Comparison of ENCODE assay signal across 12 cellular contexts in genomic region chr6:119586250-119586882, GRCh38.
DNase-seq lines count a peak whose midpoint lies in the region; ATAC-seq and TF ChIP-seq lines count a peak whose summit lies in the region.
"Had no signal": no experiment of that assay in that cellular context is flagged by ENCODE, and none has a peak within 500 bp of the region (broad histone marks: within the 10 kb centered on the region; RNA-seq: fewer than 3 reads in every experiment).

No MANE protein-coding gene starts in this region.

- WGBS in endodermal cell (ENCODE audit: insufficient coverage in 1 of 2, insufficient read length in 1 of 2), 2 experiments: 95 to 96% methylated on average over 3 of the region's 3 CpGs
- WGBS in transverse colon (ENCODE audit: low coverage in 1 of 2), 2 donors: 61 to 66% methylated on average over 3 of the region's 3 CpGs

- no peaks in the 10 kb centered on the region for H3K79me2 ChIP-seq in OCI-LY7 (ENCODE audit: insufficient read depth, low read depth, low read length)

- no peak for TF ChIP-seq POLR2A in transverse colon (IDR thresholded peaks at IDR 0.05)

- BruUV-seq in OCI-LY7 (replicated peaks; lab: Mats Ljungman, UMichigan) (no TSS peak), Caco-2 (replicated peaks; lab: Mats Ljungman, UMichigan) (no TSS peak)

- POLR2A ChIA-PET in OCI-LY7 (lab: Charles Lee): interaction anchor here (0.6 to 1.2 kb wide), 4 partner anchors 14 to 134 kb away, joined by 3 to 4 read pairs (median 4); no protein-coding TSS in a partner anchor
- POLR2A ChIA-PET in Caco-2 (lab: Charles Lee): no interaction called here

- H3K27ac ChIP-seq in OCI-LY7 (ENCODE audit: low read depth, low read length, poor library complexity, severe bottlenecking) (peak overlapping the region; percentile 38), endodermal cell (ENCODE audit: low read depth, low read length) (no peak overlapping the region), transverse colon (no peak overlapping the region)
- H3K27ac ChIP-seq: gastroesophageal sphincter had no signal

- H3K9me3 ChIP-seq in OCI-LY7 (ENCODE audit: low read length): no peaks in the 10 kb centered on the region; the same call in 1 of the 2 replicates
- no peaks in the 10 kb centered on the region for H3K9me3 ChIP-seq in endodermal cell (ENCODE audit: control insufficient read depth, low read length)
- H3K9me3 ChIP-seq in Caco-2: no peaks in the 10 kb centered on the region
- no peaks in the 10 kb centered on the region for H3K9me3 ChIP-seq in transverse colon
- H3K9me3 ChIP-seq: gastroesophageal sphincter had no signal

- H3K4me1 Mint-ChIP-seq in endodermal cell (peaks cover 5% of the 10 kb centered on the region), Caco-2 (ENCODE audit: low read depth, unreplicated experiment) (no peaks in the 10 kb centered on the region), type B pancreatic cell (ENCODE audit: unreplicated experiment) (peaks cover 5% of the 10 kb centered on the region)
- H3K4me1 Mint-ChIP-seq: activated T-helper 17 cell treated with anti-CD3 and anti-CD28 coated beads, Interleukin-2, amount 50 U/mL, for 72 hours; CD8-positive, alpha-beta memory T cell had no signal

- peaks cover 25% of the 10 kb centered on the region for H3K4me1 ChIP-seq in OCI-LY7 (ENCODE audit: insufficient read depth, low read length, poor library complexity, severe bottlenecking)
- H3K4me1 ChIP-seq in endodermal cell (ENCODE audit: control insufficient read depth, insufficient read depth, low read length): no peaks in the 10 kb centered on the region
- no peaks in the 10 kb centered on the region for H3K4me1 ChIP-seq in Caco-2
- H3K4me1 ChIP-seq in transverse colon: peaks cover 0 to 6% (median 2%) of the 10 kb centered on the region in 4 donors
- H3K4me1 ChIP-seq: gastroesophageal sphincter had no signal

- peak overlapping the region; percentile 87; the same call in 1 of the 2 replicates for H2AFZ ChIP-seq in OCI-LY7 (ENCODE audit: low read length)

- no peaks in the 10 kb centered on the region for H3K27me3 Mint-ChIP-seq in endodermal cell (ENCODE audit: insufficient read depth)
- peaks cover 8% of the 10 kb centered on the region for H3K27me3 Mint-ChIP-seq in Caco-2 (ENCODE audit: insufficient read depth, unreplicated experiment)
- no peaks in the 10 kb centered on the region for H3K27me3 Mint-ChIP-seq in type B pancreatic cell

- no peak overlapping the region for H3K4me3 ChIP-seq in OCI-LY7 (ENCODE audit: low read depth, low read length, poor library complexity, severe bottlenecking)
- no peak overlapping the region for H3K4me3 ChIP-seq in endodermal cell (ENCODE audit: low read length)
- no peak overlapping the region for H3K4me3 ChIP-seq in Caco-2 (ENCODE audit: low read depth, low read length)
- no peak overlapping the region for H3K4me3 ChIP-seq in transverse colon
- H3K4me3 ChIP-seq: gastroesophageal sphincter had no signal

- H3K27me3 ChIP-seq in endodermal cell (ENCODE audit: control insufficient read depth, insufficient read depth, low read length, poor library complexity, severe bottlenecking) (no peaks in the 10 kb centered on the region), Caco-2 (replicated peaks; ENCODE audit: control insufficient read depth, insufficient read depth, low read length) (no peaks in the 10 kb centered on the region), transverse colon (no peaks in the 10 kb centered on the region)
- H3K27me3 ChIP-seq: gastroesophageal sphincter had no signal

- TF ChIP-seq EP300 in transverse colon (IDR thresholded peaks at IDR 0.05; ENCODE audit: low read depth): no peak

- H3K9me3 Mint-ChIP-seq in endodermal cell: no peaks in the 10 kb centered on the region
- H3K9me3 Mint-ChIP-seq in Caco-2 (ENCODE audit: unreplicated experiment): no peaks in the 10 kb centered on the region
- no peaks in the 10 kb centered on the region for H3K9me3 Mint-ChIP-seq in type B pancreatic cell
- H3K9me3 Mint-ChIP-seq: activated T-helper 17 cell treated with anti-CD3 and anti-CD28 coated beads, Interleukin-2, amount 50 U/mL, for 72 hours; CD8-positive, alpha-beta memory T cell had no signal

- H3K9ac ChIP-seq in endodermal cell (ENCODE audit: extremely low read depth, low read length, poor library complexity, severe bottlenecking): no peak overlapping the region

- no peak overlapping the region for H3K4me3 Mint-ChIP-seq in endodermal cell
- no peak overlapping the region for H3K4me3 Mint-ChIP-seq in Caco-2 (ENCODE audit: unreplicated experiment)
- no peak overlapping the region for H3K4me3 Mint-ChIP-seq in type B pancreatic cell
- H3K4me3 Mint-ChIP-seq: activated T-helper 17 cell treated with anti-CD3 and anti-CD28 coated beads, Interleukin-2, amount 50 U/mL, for 72 hours; CD8-positive, alpha-beta memory T cell had no signal

- ATAC-seq in GM18511 (IDR thresholded peaks at IDR 0.05; ENCODE audit: unreplicated experiment) (peak; percentile 97), GM21381 (IDR thresholded peaks at IDR 0.05; ENCODE audit: unreplicated experiment) (peak; percentile 91), HG03045 (IDR thresholded peaks at IDR 0.05; ENCODE audit: unreplicated experiment) (peak; percentile 90)
- ATAC-seq: activated T-helper 17 cell treated with anti-CD3 and anti-CD28 coated beads, Interleukin-2, amount 50 U/mL, for 72 hours; gastroesophageal sphincter had no signal

- TF ChIP-seq CTCF in OCI-LY7 (conservative IDR thresholded peaks at IDR 0.05; ENCODE audit: low read length) (peak; percentile 34; the same call in 1 of the 2 replicates), endodermal cell (conservative IDR thresholded peaks at IDR 0.05) (no peak), Caco-2 (IDR thresholded peaks at IDR 0.05; ENCODE audit: insufficient read depth in 1 of 2, low read depth in 1 of 2, low read length in 1 of 2, severe bottlenecking in 1 of 2, unreplicated experiment in 1 of 2) (no peak), type B pancreatic cell (conservative IDR thresholded peaks at IDR 0.05) (no peak), transverse colon (IDR thresholded peaks at IDR 0.05) (no peak)

- in situ Hi-C loops in transverse colon (cut with MboI; ENCODE audit: low pct_ligation_motif_present in 1 of 4, low pct_unique_long_range_greater_than_20kb in 1 of 4, low sequenced_read_pairs in 3 of 4): no loop called here

- intact Hi-C loops in OCI-LY7 (cut with micrococcal nuclease; ENCODE audit: unreplicated experiment): no loop called here
- intact Hi-C loops in Caco-2 (cut with micrococcal nuclease; ENCODE audit: unreplicated experiment): no loop called here
- intact Hi-C loops in transverse colon (cut with DNase I; ENCODE audit: low total_unique reads): no loop called here

- H3K9me2 ChIP-seq in OCI-LY7 (ENCODE audit: insufficient read depth, low read length): no peaks in the 10 kb centered on the region

- H4K20me1 ChIP-seq in OCI-LY7 (ENCODE audit: insufficient read depth, low read length): no peaks in the 10 kb centered on the region

- H3K36me3 ChIP-seq in OCI-LY7 (ENCODE audit: insufficient read depth, low read length) (no peaks in the 10 kb centered on the region), endodermal cell (ENCODE audit: control insufficient read depth, insufficient read depth, low read length) (no peaks in the 10 kb centered on the region), Caco-2 (ENCODE audit: control insufficient read depth, insufficient read depth, low read length) (no peaks in the 10 kb centered on the region), transverse colon (no peaks in the 10 kb centered on the region)
- H3K36me3 ChIP-seq: gastroesophageal sphincter had no signal

- CTCF ChIA-PET in OCI-LY7 (lab: Charles Lee; ENCODE audit: unreplicated experiment) (no interaction called here), Caco-2 (lab: Charles Lee) (no interaction called here)

- peak overlapping the region; percentile 46 for H3K4me2 ChIP-seq in OCI-LY7 (ENCODE audit: low read length)

- H3K36me3 Mint-ChIP-seq in endodermal cell (ENCODE audit: low read depth): no peaks in the 10 kb centered on the region
- H3K36me3 Mint-ChIP-seq in Caco-2 (ENCODE audit: insufficient read depth, unreplicated experiment): no peaks in the 10 kb centered on the region
- H3K36me3 Mint-ChIP-seq in type B pancreatic cell: no peaks in the 10 kb centered on the region
- H3K36me3 Mint-ChIP-seq: CD8-positive, alpha-beta memory T cell had no signal

- H3K27ac Mint-ChIP-seq in endodermal cell: no peak overlapping the region
- no peak overlapping the region for H3K27ac Mint-ChIP-seq in Caco-2 (ENCODE audit: unreplicated experiment)
- H3K27ac Mint-ChIP-seq in type B pancreatic cell: no peak overlapping the region
- H3K27ac Mint-ChIP-seq: activated T-helper 17 cell treated with anti-CD3 and anti-CD28 coated beads, Interleukin-2, amount 50 U/mL, for 72 hours; CD8-positive, alpha-beta memory T cell had no signal

- DNase-seq in OCI-LY7 (ENCODE audit: low spot score) (peak; percentile 70), endodermal cell (no peak), Caco-2 (no peak), type B pancreatic cell (ENCODE audit: extremely low spot score, unreplicated experiment) (no peak), transverse colon (no peak)
- DNase-seq: CD8-positive, alpha-beta memory T cell; stimulated activated CD8-positive, alpha-beta memory T cell treated with anti-CD3 and anti-CD28 coated beads, Interleukin-4, amount 100 ng/mL, for 48 hours had no signal
